Comparison of ENCODE assay signal across 9 cellular contexts in the genomic region with DNA sequence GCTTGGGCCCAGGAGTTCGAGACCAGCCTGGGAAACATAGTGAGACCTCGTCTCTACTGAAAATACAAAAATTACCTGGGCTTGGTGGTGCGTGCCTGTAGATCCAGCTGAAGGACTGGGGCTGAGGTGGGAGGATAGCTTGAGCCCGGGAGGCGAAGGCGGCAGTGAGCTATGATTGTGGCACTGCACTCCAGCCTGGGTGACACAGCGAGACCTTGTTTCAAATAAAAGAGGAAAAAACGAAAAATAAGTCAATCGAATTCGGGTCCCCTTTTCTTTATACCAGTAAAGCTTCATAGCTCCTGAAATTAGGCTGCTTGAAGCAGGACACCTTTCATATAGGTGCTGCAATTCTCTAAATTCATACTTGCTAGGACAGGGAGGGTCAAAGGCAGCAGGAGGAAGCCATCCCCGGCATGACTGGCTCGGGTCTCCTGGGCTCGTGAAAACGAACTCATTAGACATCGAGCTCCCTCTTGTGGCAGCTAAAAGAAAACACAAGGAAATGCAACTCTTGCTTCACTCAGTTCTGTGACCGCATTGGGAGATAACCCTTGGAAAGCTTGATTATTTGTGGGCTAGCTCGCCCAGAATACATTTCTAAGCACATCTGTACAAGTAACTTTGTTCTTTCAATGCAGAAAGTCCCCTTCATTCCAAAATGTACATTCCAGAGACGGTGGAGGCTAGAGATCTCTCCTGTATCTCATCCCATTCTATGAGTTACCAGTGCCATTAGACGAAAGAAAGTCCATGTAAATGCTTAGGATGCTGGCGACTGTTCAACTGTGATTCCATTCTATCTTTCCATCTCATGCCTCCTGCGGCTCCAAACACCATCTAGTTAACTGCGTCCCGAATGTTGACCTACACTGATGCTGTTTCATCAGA. TPM values are rescaled to one million over a fixed set of nuclear protein-coding genes. Genes with fewer than 3 reads are reported as not detected.
DNase-seq lines count a peak whose midpoint lies in the region; ATAC-seq, FAIRE-seq and TF ChIP-seq lines count a peak whose summit lies in the region.
"Had no signal": no experiment of that assay in that cellular context is flagged by ENCODE, and none has a peak within 500 bp of the region (broad histone marks: within the 10 kb centered on the region; RNA-seq: fewer than 3 reads in every experiment).

No MANE protein-coding gene starts in this region.

- H3K9me3 ChIP-seq in astrocyte (ENCODE audit: insufficient read depth, low read depth, low read length): no peaks in the 10 kb centered on the region

- peak overlapping the region; percentile 18 for H3K4me3 Mint-ChIP-seq in astrocyte (ENCODE audit: unreplicated experiment)
- H3K4me3 Mint-ChIP-seq: central memory CD8-positive, alpha-beta T cell had no signal

- H3K4me1 Mint-ChIP-seq in astrocyte (ENCODE audit: low read depth, unreplicated experiment): no peaks in the 10 kb centered on the region
- H3K4me1 Mint-ChIP-seq: central memory CD8-positive, alpha-beta T cell had no signal

- TF ChIP-seq CTCF in astrocyte (IDR thresholded peaks at IDR 0.05; ENCODE audit: insufficient read depth, low read depth, low read length): peak; percentile 56

- H3K9ac ChIP-seq in astrocyte (ENCODE audit: low read length): no peak overlapping the region

- H3K27me3 ChIP-seq in astrocyte (ENCODE audit: insufficient read depth, low read length): peaks cover 4% of the 10 kb centered on the region

- ATAC-seq in SK-N-SH treated with all-trans-retinoic acid at 6 μM for 48 hours: peak; percentile 97
- ATAC-seq in HG02623 (IDR thresholded peaks at IDR 0.05; ENCODE audit: unreplicated experiment): no peak
- ATAC-seq in GM18858 (IDR thresholded peaks at IDR 0.05; ENCODE audit: unreplicated experiment): no peak

- H3K4me1 ChIP-seq in astrocyte (ENCODE audit: insufficient read depth, low read length): no peaks in the 10 kb centered on the region

- no peak overlapping the region for H3K4me3 ChIP-seq in astrocyte (ENCODE audit: insufficient read depth, low read depth, low read length)

- no peaks in the 10 kb centered on the region for H3K9me3 Mint-ChIP-seq in astrocyte (ENCODE audit: unreplicated experiment)

- peak; percentile 90 for FAIRE-seq in astrocyte (lab: Jason Lieb, UNC)

- H2AFZ ChIP-seq in astrocyte (ENCODE audit: low read depth, low read length): peak overlapping the region; percentile 1

- peaks cover 34% of the 10 kb centered on the region for H3K27me3 Mint-ChIP-seq in astrocyte (ENCODE audit: low read depth, unreplicated experiment)

- H3K27ac ChIP-seq in astrocyte (ENCODE audit: low read depth, low read length): no peak overlapping the region

- H3K27ac Mint-ChIP-seq in astrocyte (ENCODE audit: unreplicated experiment): peak overlapping the region; percentile 72

- H3K36me3 Mint-ChIP-seq in astrocyte (ENCODE audit: low read depth, unreplicated experiment): no peaks in the 10 kb centered on the region

- no peaks in the 10 kb centered on the region for H3K36me3 ChIP-seq in astrocyte (ENCODE audit: insufficient read depth, low read length)

- H3K4me2 ChIP-seq in astrocyte (ENCODE audit: low read length): peak overlapping the region; percentile 28

- no peaks in the 10 kb centered on the region for H3K79me2 ChIP-seq in astrocyte (ENCODE audit: insufficient read depth, low read length)

- H4K20me1 ChIP-seq in astrocyte (ENCODE audit: insufficient read depth, low read length): no peaks in the 10 kb centered on the region

- DNase-seq in GM04504 (ENCODE audit: low read depth) (peak; percentile 45), MV-4-11 (lab: John Stamatoyannopoulos, UW) (peak; percentile 86), astrocyte (ENCODE audit: low read depth) (peak; percentile 74), hepatic stellate cell (ENCODE audit: low spot score) (peak; percentile 67), renal cortical epithelial cell (ENCODE audit: low read depth) (peak; percentile 72)

TF ChIP-seq in SK-N-SH treated with all-trans-retinoic acid at 6 μM for 48 hours, 23 proteins besides CTCF, POLR2A, EP300 and RAD21 (continues in another document):
- no peak for TF ChIP-seq ZFP30 (CRISPR knock-in tag; IDR thresholded peaks at IDR 0.05)
- TF ChIP-seq RARB (CRISPR knock-in tag; IDR thresholded peaks at IDR 0.05): no peak
- TF ChIP-seq TCF4 (CRISPR knock-in tag; IDR thresholded peaks at IDR 0.05; ENCODE audit: borderline replicate concordance): no peak
- no peak for TF ChIP-seq BACH2 (CRISPR knock-in tag; IDR thresholded peaks at IDR 0.05; ENCODE audit: borderline replicate concordance)
- no peak for TF ChIP-seq ISL1 (CRISPR knock-in tag; IDR thresholded peaks at IDR 0.05)
- TF ChIP-seq ZNF8 (CRISPR knock-in tag; IDR thresholded peaks at IDR 0.05): no peak
- no peak for TF ChIP-seq OSR1 (CRISPR knock-in tag; IDR thresholded peaks at IDR 0.05)
- TF ChIP-seq, protein P1, sequence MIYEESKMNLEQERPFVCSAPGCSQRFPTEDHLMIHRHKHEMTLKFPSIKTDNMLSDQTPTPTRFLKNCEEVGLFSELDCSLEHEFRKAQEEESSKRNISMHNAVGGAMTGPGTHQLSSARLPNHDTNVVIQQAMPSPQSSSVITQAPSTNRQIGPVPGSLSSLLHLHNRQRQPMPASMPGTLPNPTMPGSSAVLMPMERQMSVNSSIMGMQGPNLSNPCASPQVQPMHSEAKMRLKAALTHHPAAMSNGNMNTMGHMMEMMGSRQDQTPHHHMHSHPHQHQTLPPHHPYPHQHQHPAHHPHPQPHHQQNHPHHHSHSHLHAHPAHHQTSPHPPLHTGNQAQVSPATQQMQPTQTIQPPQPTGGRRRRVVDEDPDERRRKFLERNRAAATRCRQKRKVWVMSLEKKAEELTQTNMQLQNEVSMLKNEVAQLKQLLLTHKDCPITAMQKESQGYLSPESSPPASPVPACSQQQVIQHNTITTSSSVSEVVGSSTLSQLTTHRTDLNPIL (CRISPR knock-in tag; IDR thresholded peaks at IDR 0.05; ENCODE audit: low read depth): no peak
- no peak for TF ChIP-seq ZNF565 (CRISPR knock-in tag; conservative IDR thresholded peaks at IDR 0.05; ENCODE audit: low read depth)
- no peak for TF ChIP-seq ARNTL (CRISPR knock-in tag; IDR thresholded peaks at IDR 0.05; ENCODE audit: borderline replicate concordance, low read depth)
- TF ChIP-seq GLIS3 (CRISPR knock-in tag; IDR thresholded peaks at IDR 0.05): no peak
- TF ChIP-seq, protein P2, sequence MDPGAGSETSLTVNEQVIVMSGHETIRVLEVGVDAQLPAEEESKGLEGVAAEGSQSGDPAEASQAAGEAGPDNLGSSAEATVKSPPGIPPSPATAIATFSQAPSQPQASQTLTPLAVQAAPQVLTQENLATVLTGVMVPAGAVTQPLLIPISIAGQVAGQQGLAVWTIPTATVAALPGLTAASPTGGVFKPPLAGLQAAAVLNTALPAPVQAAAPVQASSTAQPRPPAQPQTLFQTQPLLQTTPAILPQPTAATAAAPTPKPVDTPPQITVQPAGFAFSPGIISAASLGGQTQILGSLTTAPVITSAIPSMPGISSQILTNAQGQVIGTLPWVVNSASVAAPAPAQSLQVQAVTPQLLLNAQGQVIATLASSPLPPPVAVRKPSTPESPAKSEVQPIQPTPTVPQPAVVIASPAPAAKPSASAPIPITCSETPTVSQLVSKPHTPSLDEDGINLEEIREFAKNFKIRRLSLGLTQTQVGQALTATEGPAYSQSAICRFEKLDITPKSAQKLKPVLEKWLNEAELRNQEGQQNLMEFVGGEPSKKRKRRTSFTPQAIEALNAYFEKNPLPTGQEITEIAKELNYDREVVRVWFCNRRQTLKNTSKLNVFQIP (CRISPR knock-in tag; IDR thresholded peaks at IDR 0.05; ENCODE audit: borderline replicate concordance, low read depth): no peak
- TF ChIP-seq SNAI2 (CRISPR knock-in tag; IDR thresholded peaks at IDR 0.05): no peak
- no peak for TF ChIP-seq ZFP3 (CRISPR knock-in tag; IDR thresholded peaks at IDR 0.05)
- no peak for TF ChIP-seq PPARA (CRISPR knock-in tag; IDR thresholded peaks at IDR 0.05; ENCODE audit: borderline replicate concordance)
- no peak for TF ChIP-seq ZC3H10 (CRISPR knock-in tag; IDR thresholded peaks at IDR 0.05)
- TF ChIP-seq TOX (CRISPR knock-in tag; IDR thresholded peaks at IDR 0.05; ENCODE audit: borderline replicate concordance): no peak
- TF ChIP-seq, protein P3, sequence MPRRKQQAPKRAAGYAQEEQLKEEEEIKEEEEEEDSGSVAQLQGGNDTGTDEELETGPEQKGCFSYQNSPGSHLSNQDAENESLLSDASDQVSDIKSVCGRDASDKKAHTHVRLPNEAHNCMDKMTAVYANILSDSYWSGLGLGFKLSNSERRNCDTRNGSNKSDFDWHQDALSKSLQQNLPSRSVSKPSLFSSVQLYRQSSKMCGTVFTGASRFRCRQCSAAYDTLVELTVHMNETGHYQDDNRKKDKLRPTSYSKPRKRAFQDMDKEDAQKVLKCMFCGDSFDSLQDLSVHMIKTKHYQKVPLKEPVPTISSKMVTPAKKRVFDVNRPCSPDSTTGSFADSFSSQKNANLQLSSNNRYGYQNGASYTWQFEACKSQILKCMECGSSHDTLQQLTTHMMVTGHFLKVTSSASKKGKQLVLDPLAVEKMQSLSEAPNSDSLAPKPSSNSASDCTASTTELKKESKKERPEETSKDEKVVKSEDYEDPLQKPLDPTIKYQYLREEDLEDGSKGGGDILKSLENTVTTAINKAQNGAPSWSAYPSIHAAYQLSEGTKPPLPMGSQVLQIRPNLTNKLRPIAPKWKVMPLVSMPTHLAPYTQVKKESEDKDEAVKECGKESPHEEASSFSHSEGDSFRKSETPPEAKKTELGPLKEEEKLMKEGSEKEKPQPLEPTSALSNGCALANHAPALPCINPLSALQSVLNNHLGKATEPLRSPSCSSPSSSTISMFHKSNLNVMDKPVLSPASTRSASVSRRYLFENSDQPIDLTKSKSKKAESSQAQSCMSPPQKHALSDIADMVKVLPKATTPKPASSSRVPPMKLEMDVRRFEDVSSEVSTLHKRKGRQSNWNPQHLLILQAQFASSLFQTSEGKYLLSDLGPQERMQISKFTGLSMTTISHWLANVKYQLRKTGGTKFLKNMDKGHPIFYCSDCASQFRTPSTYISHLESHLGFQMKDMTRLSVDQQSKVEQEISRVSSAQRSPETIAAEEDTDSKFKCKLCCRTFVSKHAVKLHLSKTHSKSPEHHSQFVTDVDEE (CRISPR knock-in tag; IDR thresholded peaks at IDR 0.05): no peak

RNA-seq across cellular contexts. Expression of a gene that starts 16.8 kb away (rescaled TPM):
- total RNA-seq in astrocyte (not detected in 2 replicates), renal cortical epithelial cell (0.10 TPM in 1 of 2 replicates, not detected in the other)

RNA-seq across cellular contexts. Expression of a gene that starts 17.1 kb away (rescaled TPM):
- not detected in 2 replicates for total RNA-seq in astrocyte
- not detected in 2 replicates for total RNA-seq in renal cortical epithelial cell

RNA-seq across cellular contexts. Expression of a gene that starts 26.1 kb away (rescaled TPM):
- not detected in 2 replicates for total RNA-seq in astrocyte
- 0.40 and 0.69 TPM in 2 replicates for total RNA-seq in renal cortical epithelial cell

RNA-seq across cellular contexts. Expression of a gene that starts 54.0 kb away (rescaled TPM):
- total RNA-seq in astrocyte: not detected in 2 replicates
- total RNA-seq in renal cortical epithelial cell: 0.17 TPM in 1 of 2 replicates, not detected in the other
